20 cellular contexts compared by ENCODE assay signal in the genomic region with DNA sequence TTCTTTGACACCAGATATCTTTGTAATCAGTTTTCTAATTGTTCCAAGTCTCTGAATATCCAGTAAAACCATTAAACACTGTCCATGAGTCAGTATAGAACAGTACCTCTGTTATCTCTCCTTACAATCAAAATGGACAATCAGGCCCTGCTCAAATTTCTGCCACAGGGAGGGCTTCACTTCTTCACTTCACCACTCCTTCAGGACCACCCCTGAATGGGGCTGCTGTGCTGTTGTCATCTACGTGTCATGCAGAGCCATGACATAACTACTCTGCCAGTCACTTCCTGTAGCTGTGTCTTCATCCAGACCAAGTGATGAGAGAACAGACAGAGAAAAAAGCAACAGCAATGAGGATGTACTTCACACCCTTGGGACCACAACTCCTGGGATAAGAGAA.
DNase-seq lines count a peak whose midpoint lies in the region; ATAC-seq, FAIRE-seq and TF ChIP-seq lines count a peak whose summit lies in the region.
"Had no signal": no experiment of that assay in that cellular context is flagged by ENCODE, and none has a peak within 500 bp of the region (broad histone marks: within the 10 kb centered on the region; RNA-seq: fewer than 3 reads in every experiment).

No MANE protein-coding gene starts in this region.

- 61% methylated on average over 1 of the region's 1 CpG for WGBS in smooth muscle cell (ENCODE audit: low lambda C conversion rate)

- H3K9me1 ChIP-seq in endothelial cell of umbilical vein (replicated peaks; ENCODE audit: control insufficient read depth, extremely low read depth, insufficient read depth, low read length), result no peaks in the 10 kb centered on the region

- ATAC-seq in GM21723 (IDR thresholded peaks at IDR 0.05; ENCODE audit: unreplicated experiment), result no peak
- ATAC-seq: CD8-positive, alpha-beta T cell; T-helper 17 cell had no signal

- intact Hi-C loops in endothelial cell of umbilical vein (cut with micrococcal nuclease), result loop anchor here (1.0 kb wide), 2 partner anchors 323 to 379 kb away; no protein-coding TSS in a partner anchor

- dilution Hi-C loops in endothelial cell of umbilical vein (cut with MboI; ENCODE audit: extremely low pct_ligation_motif_present, low sequenced_read_pairs), result no loop called here

- H3K27ac ChIP-seq in endothelial cell of umbilical vein (ENCODE audit: insufficient read depth, low read depth, low read length), result no peak overlapping the region
- H3K27ac ChIP-seq in smooth muscle cell (ENCODE audit: low read depth), result peak overlapping the region; percentile 48
- H3K27ac ChIP-seq: 22Rv1, KMS-11, lower lobe of right lung, right atrium auricular region, upper lobe of left lung had no signal

- POLR2A ChIA-PET in endothelial cell of umbilical vein (lab: Charles Lee), result no interaction called here

- H3F3A ChIP-seq in smooth muscle cell (ENCODE audit: low read depth), result no peaks in the 10 kb centered on the region

- H3K9ac ChIP-seq in endothelial cell of umbilical vein (replicated peaks; ENCODE audit: extremely low read depth, insufficient read depth, low read length) (no peak overlapping the region), smooth muscle cell (ENCODE audit: low read depth) (no peak overlapping the region)
- H3K9ac ChIP-seq: KMS-11 had no signal

- no peaks in the 10 kb centered on the region for H3K79me2 ChIP-seq in endothelial cell of umbilical vein (ENCODE audit: control insufficient read depth, insufficient read depth, low read length)
- H3K79me2 ChIP-seq in smooth muscle cell (ENCODE audit: low read depth), result peaks cover 67% of the 10 kb centered on the region

- H3K36me3 ChIP-seq in endothelial cell of umbilical vein (ENCODE audit: control insufficient read depth in 2 of 2, extremely low read depth in 1 of 2, insufficient read depth in 2 of 2, low read length in 2 of 2) (no peaks in the 10 kb centered on the region), smooth muscle cell (ENCODE audit: low read depth) (no peaks in the 10 kb centered on the region)
- H3K36me3 ChIP-seq: lower lobe of right lung, right atrium auricular region, upper lobe of left lung had no signal

- H3K4me3 ChIP-seq in endothelial cell of umbilical vein (replicated peaks in 1 of 3; ENCODE audit: insufficient read depth in 1 of 3, low read depth in 1 of 3, low read length in 3 of 3), result no peak overlapping the region
- no peak overlapping the region for H3K4me3 ChIP-seq in smooth muscle cell
- H3K4me3 ChIP-seq: lower lobe of right lung, right atrium auricular region, upper lobe of left lung had no signal

- BruUV-seq in endothelial cell of umbilical vein (replicated peaks; lab: Mats Ljungman, UMichigan), result no TSS peak

- in situ Hi-C loops in KBM-7 (cut with MboI; ENCODE audit: low pct_unique_long_range_greater_than_20kb, low sequenced_read_pairs), result no loop called here

- TF ChIP-seq CTCF in endothelial cell of umbilical vein (IDR thresholded peaks at IDR 0.05; ENCODE audit: extremely low read depth in 1 of 2, insufficient read depth in 1 of 2, low read depth in 1 of 2, low read length in 2 of 2), result no peak
- no peak for TF ChIP-seq CTCF in smooth muscle cell (IDR thresholded peaks at IDR 0.05; ENCODE audit: borderline replicate concordance, insufficient read depth, poor library complexity, severe bottlenecking)

- no peaks in the 10 kb centered on the region for H3K27me3 ChIP-seq in endothelial cell of umbilical vein (ENCODE audit: control insufficient read depth in 2 of 2, insufficient read depth in 2 of 2, low read length in 2 of 2)
- no peaks in the 10 kb centered on the region for H3K27me3 ChIP-seq in smooth muscle cell (ENCODE audit: low read depth)
- H3K27me3 ChIP-seq: right atrium auricular region, upper lobe of left lung had no signal

- H3K9me3 ChIP-seq in endothelial cell of umbilical vein (replicated peaks; ENCODE audit: control insufficient read depth, insufficient read depth, low read length) (no peaks in the 10 kb centered on the region), smooth muscle cell (replicated peaks; ENCODE audit: low read depth) (no peaks in the 10 kb centered on the region)
- H3K9me3 ChIP-seq: lower lobe of right lung, right atrium auricular region, upper lobe of left lung had no signal

- no peak for TF ChIP-seq POLR2A in endothelial cell of umbilical vein (IDR thresholded peaks at IDR 0.05; ENCODE audit: low read depth, low read length)

- peak; percentile 52 for FAIRE-seq in endothelial cell of umbilical vein (lab: Jason Lieb, UNC)

- DNase-seq in DMS53 (lab: John Stamatoyannopoulos, UW) (peak; percentile 3), DMS53 treated with DMSO at 0.1 percent for 48 hours (lab: John Stamatoyannopoulos, UW; ENCODE audit: unreplicated experiment) (no peak), RKO (ENCODE audit: low spot score) (peak; percentile 31), endothelial cell of umbilical vein (ENCODE audit: low read depth, low spot score) (no peak), smooth muscle cell (lab: John Stamatoyannopoulos, UW; ENCODE audit: unreplicated experiment) (no peak), KBM-7 (no peak), foreskin melanocyte (no peak)
- DNase-seq: activated CD4-positive, alpha-beta T cell treated with anti-CD3 and anti-CD28 coated beads, Interleukin-2, amount 10 ng/mL, durations not matched to agents 24 days and 14 days; activated T-cell treated with anti-CD3 and anti-CD28 coated beads, Interleukin-2, amount 50 U/mL, for 1 hour; CD8-positive, alpha-beta T cell; lower lobe of right lung; NCI-H1930; RPMI8226; stimulated activated CD4-positive, alpha-beta T cell treated with anti-CD3 and anti-CD28 coated beads, Interleukin-4, amount 100 ng/mL, for 24 hours; T-helper 17 cell; upper lobe of left lung had no signal

- CTCF ChIA-PET in endothelial cell of umbilical vein (lab: Charles Lee), result interaction anchor here (0.7 to 4.3 kb wide), 37 partner anchors 9 to 529 kb away, joined by 3 to 295 read pairs (median 5); no protein-coding TSS in a partner anchor

- H4K20me1 ChIP-seq in endothelial cell of umbilical vein (replicated peaks; ENCODE audit: control insufficient read depth, extremely low read depth, insufficient read depth, low read length), result no peaks in the 10 kb centered on the region
- H4K20me1 ChIP-seq in smooth muscle cell (ENCODE audit: low read depth), result peaks cover 81% of the 10 kb centered on the region

- H3K4me2 ChIP-seq in endothelial cell of umbilical vein (ENCODE audit: insufficient read depth, low read length), result no peak overlapping the region
- no peak overlapping the region for H3K4me2 ChIP-seq in smooth muscle cell
- H3K4me2 ChIP-seq: KMS-11 had no signal

- H3K4me1 ChIP-seq in endothelial cell of umbilical vein (ENCODE audit: control insufficient read depth, extremely low read depth, insufficient read depth, low read length), result no peaks in the 10 kb centered on the region
- H3K4me1 ChIP-seq in smooth muscle cell (ENCODE audit: low read depth), result no peaks in the 10 kb centered on the region
- H3K4me1 ChIP-seq: lower lobe of right lung, right atrium auricular region, upper lobe of left lung had no signal

- no peak overlapping the region for H2AFZ ChIP-seq in endothelial cell of umbilical vein (ENCODE audit: low read depth, low read length)
- no peak overlapping the region for H2AFZ ChIP-seq in smooth muscle cell (ENCODE audit: low read depth)

TF ChIP-seq in endothelial cell of umbilical vein, 7 proteins besides CTCF, POLR2A, EP300 and RAD21:
- TF ChIP-seq FOS (IDR thresholded peaks at IDR 0.05; ENCODE audit: borderline replicate concordance, insufficient read depth, low read length), result no peak
- no peak for TF ChIP-seq MYC (IDR thresholded peaks at IDR 0.05; ENCODE audit: low read depth, low read length)
- TF ChIP-seq GATA2 (IDR thresholded peaks at IDR 0.05; ENCODE audit: insufficient read depth, insufficient read length, low read depth, low read length), result peak; percentile 76
- TF ChIP-seq MAX (IDR thresholded peaks at IDR 0.05; ENCODE audit: insufficient read depth, insufficient read length), result no peak
- TF ChIP-seq JUN (IDR thresholded peaks at IDR 0.05; ENCODE audit: borderline replicate concordance, insufficient read depth, insufficient read length, low read depth), result no peak
- TF ChIP-seq POLR2AphosphoS5 (IDR thresholded peaks at IDR 0.05; ENCODE audit: insufficient read depth, low read depth, low read length), result no peak
- no peak for TF ChIP-seq EZH2 (IDR thresholded peaks at IDR 0.05; ENCODE audit: borderline replicate concordance, low read depth, low read length, severe bottlenecking)

Comparison
In these comparisons a context has a peak if more than half of its experiments do, and no peak if none do; other contexts are left out.
1. DNase-seq: peak in DMS53 (single experiment) and RKO (single experiment); none in DMS53 treated with DMSO at 0.1 percent for 48 hours (single experiment), endothelial cell of umbilical vein (single experiment), smooth muscle cell (single experiment), KBM-7 (single experiment) and foreskin melanocyte (single experiment).